Comparison of ENCODE assay signal across 8 cellular contexts in genomic region chr19:6766357-6767080, GRCh38. TPM values are rescaled to one million over a fixed set of nuclear protein-coding genes. Genes with fewer than 3 reads are reported as not detected.
DNase-seq lines count a peak whose midpoint lies in the region; ATAC-seq and TF ChIP-seq lines count a peak whose summit lies in the region.

No MANE protein-coding gene starts in this region.

- H3K4me3 ChIP-seq in H7 (ENCODE audit: insufficient read depth, low read depth, low read length), result peak overlapping the region; percentile 88
- peak overlapping the region; percentile 69 for H3K4me3 ChIP-seq in SU-DHL-6 (ENCODE audit: insufficient read depth, low read length, poor library complexity, severe bottlenecking)
- peak overlapping the region; percentile 27 for H3K4me3 ChIP-seq in hepatocyte
- H3K4me3 ChIP-seq in skin epidermis, result peak overlapping the region; percentile 37 to 54 (median 39)

- H4K20me1 ChIP-seq in SU-DHL-6 (ENCODE audit: low read depth, low read length) (no peaks in the 10 kb centered on the region), hepatocyte (ENCODE audit: insufficient read depth, poor library complexity, severe bottlenecking) (no peaks in the 10 kb centered on the region)

- H3K9me2 ChIP-seq in SU-DHL-6 (replicated peaks; ENCODE audit: insufficient read depth, low read length) (no peaks in the 10 kb centered on the region), hepatocyte (replicated peaks; ENCODE audit: insufficient read depth) (no peaks in the 10 kb centered on the region)

- ATAC-seq in HG02571 (IDR thresholded peaks at IDR 0.05; ENCODE audit: unreplicated experiment) (no peak), GM21423 (IDR thresholded peaks at IDR 0.05; ENCODE audit: unreplicated experiment) (no peak)

- H3K27ac ChIP-seq in SU-DHL-6 (ENCODE audit: low read depth, low read length) (peak overlapping the region; percentile 48), hepatocyte (peak overlapping the region; percentile 93), skin epidermis (peak overlapping the region; percentile 37 to 89 (median 73))

- no peaks in the 10 kb centered on the region for H3K9me3 ChIP-seq in SU-DHL-6 (ENCODE audit: insufficient read depth, low read length)
- H3K9me3 ChIP-seq in hepatocyte (ENCODE audit: low read depth), result no peaks in the 10 kb centered on the region

- peak overlapping the region; percentile 78 for H2AFZ ChIP-seq in SU-DHL-6 (ENCODE audit: low read depth, low read length, severe bottlenecking)
- no peak overlapping the region for H2AFZ ChIP-seq in hepatocyte

- 25% methylated on average over 16 of the region's 16 CpGs for whole genome bisulfite sequencing in hepatocyte (ENCODE audit: low lambda C conversion rate, missing lambda C conversion rate)

- DNase-seq in H7 (peak; percentile 24), hepatocyte (ENCODE audit: low spot score) (no peak), epidermal melanocyte (ENCODE audit: insufficient read length, low spot score) (no peak), ureter (ENCODE audit: low spot score) (no peak)

- peaks cover 1% of the 10 kb centered on the region; the same call in 1 of the 2 replicates for H3K36me3 ChIP-seq in H7 (replicated peaks; ENCODE audit: control insufficient read depth, insufficient read depth, low read length)
- H3K36me3 ChIP-seq in SU-DHL-6 (ENCODE audit: low read length), result no peaks in the 10 kb centered on the region
- H3K36me3 ChIP-seq in hepatocyte (replicated peaks; ENCODE audit: insufficient read depth, low read depth), result no peaks in the 10 kb centered on the region

- H3K79me2 ChIP-seq in SU-DHL-6 (ENCODE audit: insufficient read depth, low read length) (peaks cover 9% of the 10 kb centered on the region; the same call in 1 of the 2 replicates), hepatocyte (peaks cover 20% of the 10 kb centered on the region)

- H3F3A ChIP-seq in SU-DHL-6 (ENCODE audit: insufficient read depth), result peaks cover 11% of the 10 kb centered on the region

- H3K4me2 ChIP-seq in SU-DHL-6 (ENCODE audit: low read depth, low read length, poor library complexity, severe bottlenecking) (peak overlapping the region; percentile 84), hepatocyte (peak overlapping the region; percentile 82)

- H3K27me3 ChIP-seq in H7 (ENCODE audit: control insufficient read depth, insufficient read depth, low read length) (no peaks in the 10 kb centered on the region), SU-DHL-6 (ENCODE audit: low read length) (no peaks in the 10 kb centered on the region), hepatocyte (no peaks in the 10 kb centered on the region)

- H3K9ac ChIP-seq in SU-DHL-6 (ENCODE audit: low read length), result peak overlapping the region; percentile 59

- H3K4me1 ChIP-seq in hepatocyte (ENCODE audit: insufficient read depth), result peaks cover 6% of the 10 kb centered on the region

- TF ChIP-seq CTCF in SU-DHL-6 (IDR thresholded peaks at IDR 0.05; ENCODE audit: insufficient read depth, low read length, poor library complexity, severe bottlenecking), result no peak
- TF ChIP-seq CTCF in hepatocyte (IDR thresholded peaks at IDR 0.05; ENCODE audit: poor library complexity), result no peak

RNA-seq across cellular contexts. Expression of gene SH2D3A, which starts 0.7 kb away (rescaled TPM):
- total RNA-seq in H7 (2014; rRNA removed; shearing (Covaris generic)), result 11.7 and 12.8 TPM in 2 replicates
- total RNA-seq in hepatocyte (14.8 and 18.9 TPM in 2 replicates), ureter (68.7 TPM)
- polyA plus RNA-seq in hepatocyte, result 19.6 and 26.0 TPM in 2 replicates

RNA-seq across cellular contexts. Expression of gene VAV1, which starts 6.0 kb away (rescaled TPM):
- total RNA-seq in H7 (2014; rRNA removed; shearing (Covaris generic)), result 9.5 and 13.3 TPM in 2 replicates
- total RNA-seq in hepatocyte, result 0.23 and 0.32 TPM in 2 replicates
- polyA plus RNA-seq in hepatocyte, result not detected in 2 replicates
- 12.1 TPM for total RNA-seq in ureter

RNA-seq across cellular contexts. Expression of gene TRIP10, which starts 27.0 kb away (rescaled TPM):
- 84.5 and 92.2 TPM in 2 replicates for total RNA-seq in H7 (2014; rRNA removed; shearing (Covaris generic))
- total RNA-seq in hepatocyte (48.8 and 50.5 TPM in 2 replicates), ureter (86.0 TPM)
- polyA plus RNA-seq in hepatocyte, result 79.5 and 85.7 TPM in 2 replicates

RNA-seq across cellular contexts. Expression of gene GPR108, which starts 29.1 kb away (rescaled TPM):
- 60.7 and 61.7 TPM in 2 replicates for total RNA-seq in H7 (2014; rRNA removed; shearing (Covaris generic))
- total RNA-seq in hepatocyte (59.0 and 66.6 TPM in 2 replicates), ureter (74.0 TPM)
- polyA plus RNA-seq in hepatocyte, result 120 TPM in 2 replicates

RNA-seq across cellular contexts. Expression of gene C3, which starts 46.1 kb away (rescaled TPM):
- 13.4 and 20.2 TPM in 2 replicates for total RNA-seq in H7 (2014; rRNA removed; shearing (Covaris generic))
- total RNA-seq in hepatocyte (563 and 814 TPM in 2 replicates), ureter (718 TPM)
- 493 and 556 TPM in 2 replicates for polyA plus RNA-seq in hepatocyte

Comparison
In these comparisons a context has a peak if more than half of its experiments do, and no peak if none do; other contexts are left out.
1. H3K4me3 ChIP-seq: peak in every context shown above with its lines; median percentile 88 in H7; 69 in SU-DHL-6; 39 in skin epidermis; 27 in hepatocyte.